Comparison of ENCODE assay signal across 11 cellular contexts in genomic region chr19:41590945-41591344, GRCh38. TPM values are rescaled to one million over a fixed set of nuclear protein-coding genes. Genes with fewer than 3 reads are reported as not detected.
"Had no signal": no experiment of that assay in that cellular context is flagged by ENCODE, and none has a peak within 500 bp of the region (broad histone marks: within the 10 kb centered on the region; RNA-seq: fewer than 3 reads in every experiment).

No MANE protein-coding gene starts in this region.

- ATAC-seq: HCT116, HepG2 had no signal

- H3K9me3 Mint-ChIP-seq: HFFc6, IgD-negative memory B cell had no signal

- H3K27me3 Mint-ChIP-seq: IgD-negative memory B cell had no signal

- FAIRE-seq: HepG2 had no signal

- H3K4me1 ChIP-seq: HAP-1 had no signal

- H3K27ac Mint-ChIP-seq: HFFc6, IgD-negative memory B cell had no signal

- H3K36me3 ChIP-seq: HAP-1 had no signal

- H3K27ac ChIP-seq: GM23248 had no signal

- H3K4me3 ChIP-seq: GM23248, HAP-1 had no signal

- H3K4me3 Mint-ChIP-seq: HFFc6, IgD-negative memory B cell had no signal

- H3K9me3 ChIP-seq: HAP-1 had no signal

- DNase-seq: GM23248, GOT3, H7, HFFc6, KBM-7 had no signal

RNA-seq across cellular contexts. Expression of gene CEACAM21, which starts 15.0 kb away (rescaled TPM):
- total RNA-seq: GM23248, H7, HepG2, HFFc6, HT1080 had no signal
- polyA plus RNA-seq: GM23248 had no signal

RNA-seq across cellular contexts. Expression of gene CEACAM4, which starts 35.9 kb away (rescaled TPM):
- total RNA-seq: GM23248, H4, H7, HepG2, HFFc6, HT1080 had no signal
- polyA plus RNA-seq: GM23248, HepG2, IgD-negative memory B cell had no signal
